ENCODE assay signal across 1 cellular context in the genomic region with DNA sequence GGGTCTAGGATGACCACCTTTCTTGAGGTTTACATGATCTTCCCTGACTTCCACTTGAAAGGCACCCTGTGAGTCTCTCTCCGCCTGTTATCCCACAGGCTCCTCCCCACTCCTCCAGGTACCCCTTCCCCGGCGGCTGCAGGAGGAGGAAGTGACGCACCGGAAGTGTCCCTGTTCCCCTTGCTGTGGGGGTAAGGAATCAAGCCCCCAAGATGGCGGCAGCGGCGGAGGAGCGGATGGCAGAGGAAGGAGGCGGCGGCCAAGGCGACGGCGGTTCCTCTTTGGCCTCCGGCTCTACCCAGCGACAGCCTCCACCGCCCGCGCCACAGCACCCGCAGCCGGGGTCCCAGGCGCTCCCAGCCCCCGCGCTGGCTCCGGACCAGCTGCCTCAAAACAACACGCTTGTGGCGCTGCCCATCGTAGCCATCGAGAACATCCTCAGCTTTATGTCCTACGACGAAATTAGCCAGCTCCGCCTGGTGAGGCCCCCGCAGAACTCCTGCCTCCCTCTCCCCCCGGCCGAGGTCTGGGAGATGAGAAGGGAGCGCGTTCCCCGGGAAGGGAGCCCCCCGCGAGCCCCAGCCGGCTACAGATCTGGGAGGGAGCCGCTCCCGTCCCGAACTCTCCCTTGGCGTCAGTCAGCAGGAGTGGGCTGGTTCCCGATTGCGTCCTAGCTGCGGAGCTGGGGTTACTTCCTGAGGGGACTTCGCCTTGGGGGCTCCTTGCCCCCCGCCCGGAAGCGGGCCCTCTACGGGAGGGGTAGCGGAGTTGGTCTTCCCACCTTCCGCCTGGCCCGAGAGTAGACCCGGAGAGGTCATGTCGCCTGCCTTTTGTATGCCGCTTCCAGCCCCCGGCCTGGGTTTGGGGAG.
TF ChIP-seq lines count a peak whose summit lies in the region.

A gene with protein sequence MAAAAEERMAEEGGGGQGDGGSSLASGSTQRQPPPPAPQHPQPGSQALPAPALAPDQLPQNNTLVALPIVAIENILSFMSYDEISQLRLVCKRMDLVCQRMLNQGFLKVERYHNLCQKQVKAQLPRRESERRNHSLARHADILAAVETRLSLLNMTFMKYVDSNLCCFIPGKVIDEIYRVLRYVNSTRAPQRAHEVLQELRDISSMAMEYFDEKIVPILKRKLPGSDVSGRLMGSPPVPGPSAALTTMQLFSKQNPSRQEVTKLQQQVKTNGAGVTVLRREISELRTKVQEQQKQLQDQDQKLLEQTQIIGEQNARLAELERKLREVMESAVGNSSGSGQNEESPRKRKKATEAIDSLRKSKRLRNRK (plus strand): TSS at position 194 of the 869 bp plus-strand sequence. CDS start 19 bp downstream, at position 213.

TF ChIP-seq in HepG2, 621 proteins besides CTCF, POLR2A, EP300 and RAD21 (continued from another document and continues in another):
- TF ChIP-seq, protein P1, sequence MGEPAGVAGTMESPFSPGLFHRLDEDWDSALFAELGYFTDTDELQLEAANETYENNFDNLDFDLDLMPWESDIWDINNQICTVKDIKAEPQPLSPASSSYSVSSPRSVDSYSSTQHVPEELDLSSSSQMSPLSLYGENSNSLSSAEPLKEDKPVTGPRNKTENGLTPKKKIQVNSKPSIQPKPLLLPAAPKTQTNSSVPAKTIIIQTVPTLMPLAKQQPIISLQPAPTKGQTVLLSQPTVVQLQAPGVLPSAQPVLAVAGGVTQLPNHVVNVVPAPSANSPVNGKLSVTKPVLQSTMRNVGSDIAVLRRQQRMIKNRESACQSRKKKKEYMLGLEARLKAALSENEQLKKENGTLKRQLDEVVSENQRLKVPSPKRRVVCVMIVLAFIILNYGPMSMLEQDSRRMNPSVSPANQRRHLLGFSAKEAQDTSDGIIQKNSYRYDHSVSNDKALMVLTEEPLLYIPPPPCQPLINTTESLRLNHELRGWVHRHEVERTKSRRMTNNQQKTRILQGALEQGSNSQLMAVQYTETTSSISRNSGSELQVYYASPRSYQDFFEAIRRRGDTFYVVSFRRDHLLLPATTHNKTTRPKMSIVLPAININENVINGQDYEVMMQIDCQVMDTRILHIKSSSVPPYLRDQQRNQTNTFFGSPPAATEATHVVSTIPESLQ (CRISPR knock-in tag; conservative IDR thresholded peaks at IDR 0.05), result no peak
- TF ChIP-seq, protein P2, sequence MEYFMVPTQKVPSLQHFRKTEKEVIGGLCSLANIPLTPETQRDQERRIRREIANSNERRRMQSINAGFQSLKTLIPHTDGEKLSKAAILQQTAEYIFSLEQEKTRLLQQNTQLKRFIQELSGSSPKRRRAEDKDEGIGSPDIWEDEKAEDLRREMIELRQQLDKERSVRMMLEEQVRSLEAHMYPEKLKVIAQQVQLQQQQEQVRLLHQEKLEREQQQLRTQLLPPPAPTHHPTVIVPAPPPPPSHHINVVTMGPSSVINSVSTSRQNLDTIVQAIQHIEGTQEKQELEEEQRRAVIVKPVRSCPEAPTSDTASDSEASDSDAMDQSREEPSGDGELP (IDR thresholded peaks at IDR 0.05; ENCODE audit: borderline replicate concordance, low read depth), result no peak
- TF ChIP-seq, protein P3, sequence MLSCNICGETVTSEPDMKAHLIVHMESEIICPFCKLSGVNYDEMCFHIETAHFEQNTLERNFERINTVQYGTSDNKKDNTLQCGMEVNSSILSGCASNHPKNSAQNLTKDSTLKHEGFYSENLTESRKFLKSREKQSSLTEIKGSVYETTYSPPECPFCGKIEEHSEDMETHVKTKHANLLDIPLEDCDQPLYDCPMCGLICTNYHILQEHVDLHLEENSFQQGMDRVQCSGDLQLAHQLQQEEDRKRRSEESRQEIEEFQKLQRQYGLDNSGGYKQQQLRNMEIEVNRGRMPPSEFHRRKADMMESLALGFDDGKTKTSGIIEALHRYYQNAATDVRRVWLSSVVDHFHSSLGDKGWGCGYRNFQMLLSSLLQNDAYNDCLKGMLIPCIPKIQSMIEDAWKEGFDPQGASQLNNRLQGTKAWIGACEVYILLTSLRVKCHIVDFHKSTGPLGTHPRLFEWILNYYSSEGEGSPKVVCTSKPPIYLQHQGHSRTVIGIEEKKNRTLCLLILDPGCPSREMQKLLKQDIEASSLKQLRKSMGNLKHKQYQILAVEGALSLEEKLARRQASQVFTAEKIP (CRISPR knock-in tag; IDR thresholded peaks at IDR 0.05; ENCODE audit: borderline replicate concordance), result no peak
- no peak for TF ChIP-seq ZNF7 (CRISPR knock-in tag; IDR thresholded peaks at IDR 0.05)
- no peak for TF ChIP-seq GPN1 (CRISPR knock-in tag; IDR thresholded peaks at IDR 0.05; ENCODE audit: borderline replicate concordance)
- TF ChIP-seq KMT2B (CRISPR knock-in tag; IDR thresholded peaks at IDR 0.05), result peak; percentile 94
- TF ChIP-seq, protein P4, sequence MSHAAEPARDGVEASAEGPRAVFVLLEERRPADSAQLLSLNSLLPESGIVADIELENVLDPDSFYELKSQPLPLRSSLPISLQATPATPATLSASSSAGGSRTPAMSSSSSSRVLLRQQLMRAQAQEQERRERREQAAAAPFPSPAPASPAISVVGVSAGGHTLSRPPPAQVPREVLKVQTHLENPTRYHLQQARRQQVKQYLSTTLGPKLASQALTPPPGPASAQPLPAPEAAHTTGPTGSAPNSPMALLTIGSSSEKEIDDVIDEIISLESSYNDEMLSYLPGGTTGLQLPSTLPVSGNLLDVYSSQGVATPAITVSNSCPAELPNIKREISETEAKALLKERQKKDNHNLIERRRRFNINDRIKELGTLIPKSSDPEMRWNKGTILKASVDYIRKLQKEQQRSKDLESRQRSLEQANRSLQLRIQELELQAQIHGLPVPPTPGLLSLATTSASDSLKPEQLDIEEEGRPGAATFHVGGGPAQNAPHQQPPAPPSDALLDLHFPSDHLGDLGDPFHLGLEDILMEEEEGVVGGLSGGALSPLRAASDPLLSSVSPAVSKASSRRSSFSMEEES (CRISPR knock-in tag; IDR thresholded peaks at IDR 0.05), result peak; percentile 64
- peak; percentile 35; the same call in 1 of the 2 replicates for TF ChIP-seq NR2F2 (IDR thresholded peaks at IDR 0.05; ENCODE audit: borderline replicate concordance, low read depth)
- TF ChIP-seq, protein P5, sequence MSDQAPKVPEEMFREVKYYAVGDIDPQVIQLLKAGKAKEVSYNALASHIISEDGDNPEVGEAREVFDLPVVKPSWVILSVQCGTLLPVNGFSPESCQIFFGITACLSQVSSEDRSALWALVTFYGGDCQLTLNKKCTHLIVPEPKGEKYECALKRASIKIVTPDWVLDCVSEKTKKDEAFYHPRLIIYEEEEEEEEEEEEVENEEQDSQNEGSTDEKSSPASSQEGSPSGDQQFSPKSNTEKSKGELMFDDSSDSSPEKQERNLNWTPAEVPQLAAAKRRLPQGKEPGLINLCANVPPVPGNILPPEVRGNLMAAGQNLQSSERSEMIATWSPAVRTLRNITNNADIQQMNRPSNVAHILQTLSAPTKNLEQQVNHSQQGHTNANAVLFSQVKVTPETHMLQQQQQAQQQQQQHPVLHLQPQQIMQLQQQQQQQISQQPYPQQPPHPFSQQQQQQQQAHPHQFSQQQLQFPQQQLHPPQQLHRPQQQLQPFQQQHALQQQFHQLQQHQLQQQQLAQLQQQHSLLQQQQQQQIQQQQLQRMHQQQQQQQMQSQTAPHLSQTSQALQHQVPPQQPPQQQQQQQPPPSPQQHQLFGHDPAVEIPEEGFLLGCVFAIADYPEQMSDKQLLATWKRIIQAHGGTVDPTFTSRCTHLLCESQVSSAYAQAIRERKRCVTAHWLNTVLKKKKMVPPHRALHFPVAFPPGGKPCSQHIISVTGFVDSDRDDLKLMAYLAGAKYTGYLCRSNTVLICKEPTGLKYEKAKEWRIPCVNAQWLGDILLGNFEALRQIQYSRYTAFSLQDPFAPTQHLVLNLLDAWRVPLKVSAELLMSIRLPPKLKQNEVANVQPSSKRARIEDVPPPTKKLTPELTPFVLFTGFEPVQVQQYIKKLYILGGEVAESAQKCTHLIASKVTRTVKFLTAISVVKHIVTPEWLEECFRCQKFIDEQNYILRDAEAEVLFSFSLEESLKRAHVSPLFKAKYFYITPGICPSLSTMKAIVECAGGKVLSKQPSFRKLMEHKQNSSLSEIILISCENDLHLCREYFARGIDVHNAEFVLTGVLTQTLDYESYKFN (CRISPR knock-in tag; conservative IDR thresholded peaks at IDR 0.05), result no peak
- no peak for TF ChIP-seq ZFAT (CRISPR knock-in tag; conservative IDR thresholded peaks at IDR 0.05)
- TF ChIP-seq ZNF777 (CRISPR knock-in tag; IDR thresholded peaks at IDR 0.05), result no peak
- TF ChIP-seq ZSCAN29 (CRISPR knock-in tag; conservative IDR thresholded peaks at IDR 0.05), result peak; percentile 69; the same call in 1 of the 2 replicates
- no peak; the same call in 1 of the 2 replicates for TF ChIP-seq GFI1 (CRISPR knock-in tag; IDR thresholded peaks at IDR 0.05; ENCODE audit: borderline replicate concordance)
- TF ChIP-seq ZNF564 (CRISPR knock-in tag; IDR thresholded peaks at IDR 0.05), result no peak
- no peak for TF ChIP-seq TMF1 (CRISPR knock-in tag; IDR thresholded peaks at IDR 0.05; ENCODE audit: low read depth)
- no peak for TF ChIP-seq STAT5B (CRISPR knock-in tag; IDR thresholded peaks at IDR 0.05)
- peak; percentile 60 for TF ChIP-seq FOSL2 (CRISPR knock-in tag; IDR thresholded peaks at IDR 0.05)
- TF ChIP-seq TAF15 (IDR thresholded peaks at IDR 0.05; ENCODE audit: low read depth, low read length, poor library complexity, severe bottlenecking), result no peak
- peak; percentile 45; the same call in 1 of the 2 replicates for TF ChIP-seq SP2 (CRISPR knock-in tag; IDR thresholded peaks at IDR 0.05)
- TF ChIP-seq, protein P6, sequence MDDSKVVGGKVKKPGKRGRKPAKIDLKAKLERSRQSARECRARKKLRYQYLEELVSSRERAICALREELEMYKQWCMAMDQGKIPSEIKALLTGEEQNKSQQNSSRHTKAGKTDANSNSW (CRISPR knock-in tag; IDR thresholded peaks at IDR 0.05; ENCODE audit: borderline replicate concordance), result no peak
- 0 out of 2 replicates have a peak, but pooled peaks have one; percentile 40 for TF ChIP-seq HNRNPL (IDR thresholded peaks at IDR 0.05; ENCODE audit: low read depth, low read length)
- no peak for TF ChIP-seq SMAD9 (CRISPR knock-in tag; IDR thresholded peaks at IDR 0.05)
- no peak for TF ChIP-seq ARNTL (CRISPR knock-in tag; IDR thresholded peaks at IDR 0.05)
- TF ChIP-seq, protein P7, sequence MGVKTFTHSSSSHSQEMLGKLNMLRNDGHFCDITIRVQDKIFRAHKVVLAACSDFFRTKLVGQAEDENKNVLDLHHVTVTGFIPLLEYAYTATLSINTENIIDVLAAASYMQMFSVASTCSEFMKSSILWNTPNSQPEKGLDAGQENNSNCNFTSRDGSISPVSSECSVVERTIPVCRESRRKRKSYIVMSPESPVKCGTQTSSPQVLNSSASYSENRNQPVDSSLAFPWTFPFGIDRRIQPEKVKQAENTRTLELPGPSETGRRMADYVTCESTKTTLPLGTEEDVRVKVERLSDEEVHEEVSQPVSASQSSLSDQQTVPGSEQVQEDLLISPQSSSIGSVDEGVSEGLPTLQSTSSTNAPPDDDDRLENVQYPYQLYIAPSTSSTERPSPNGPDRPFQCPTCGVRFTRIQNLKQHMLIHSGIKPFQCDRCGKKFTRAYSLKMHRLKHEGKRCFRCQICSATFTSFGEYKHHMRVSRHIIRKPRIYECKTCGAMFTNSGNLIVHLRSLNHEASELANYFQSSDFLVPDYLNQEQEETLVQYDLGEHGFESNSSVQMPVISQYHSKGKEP (CRISPR knock-in tag; IDR thresholded peaks at IDR 0.05), result no peak
- TF ChIP-seq, protein P8, sequence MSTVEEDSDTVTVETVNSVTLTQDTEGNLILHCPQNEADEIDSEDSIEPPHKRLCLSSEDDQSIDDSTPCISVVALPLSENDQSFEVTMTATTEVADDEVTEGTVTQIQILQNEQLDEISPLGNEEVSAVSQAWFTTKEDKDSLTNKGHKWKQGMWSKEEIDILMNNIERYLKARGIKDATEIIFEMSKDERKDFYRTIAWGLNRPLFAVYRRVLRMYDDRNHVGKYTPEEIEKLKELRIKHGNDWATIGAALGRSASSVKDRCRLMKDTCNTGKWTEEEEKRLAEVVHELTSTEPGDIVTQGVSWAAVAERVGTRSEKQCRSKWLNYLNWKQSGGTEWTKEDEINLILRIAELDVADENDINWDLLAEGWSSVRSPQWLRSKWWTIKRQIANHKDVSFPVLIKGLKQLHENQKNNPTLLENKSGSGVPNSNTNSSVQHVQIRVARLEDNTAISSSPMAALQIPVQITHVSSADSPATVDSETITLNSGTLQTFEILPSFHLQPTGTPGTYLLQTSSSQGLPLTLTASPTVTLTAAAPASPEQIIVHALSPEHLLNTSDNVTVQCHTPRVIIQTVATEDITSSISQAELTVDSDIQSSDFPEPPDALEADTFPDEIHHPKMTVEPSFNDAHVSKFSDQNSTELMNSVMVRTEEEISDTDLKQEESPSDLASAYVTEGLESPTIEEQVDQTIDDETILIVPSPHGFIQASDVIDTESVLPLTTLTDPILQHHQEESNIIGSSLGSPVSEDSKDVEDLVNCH (CRISPR knock-in tag; IDR thresholded peaks at IDR 0.05), result no peak
- TF ChIP-seq PHF21A (CRISPR knock-in tag; IDR thresholded peaks at IDR 0.05), result no peak
- no peak for TF ChIP-seq ZNF780A (CRISPR knock-in tag; IDR thresholded peaks at IDR 0.05)
- TF ChIP-seq SMC3 (IDR thresholded peaks at IDR 0.05; ENCODE audit: low read length), result no peak
- TF ChIP-seq, protein P9, sequence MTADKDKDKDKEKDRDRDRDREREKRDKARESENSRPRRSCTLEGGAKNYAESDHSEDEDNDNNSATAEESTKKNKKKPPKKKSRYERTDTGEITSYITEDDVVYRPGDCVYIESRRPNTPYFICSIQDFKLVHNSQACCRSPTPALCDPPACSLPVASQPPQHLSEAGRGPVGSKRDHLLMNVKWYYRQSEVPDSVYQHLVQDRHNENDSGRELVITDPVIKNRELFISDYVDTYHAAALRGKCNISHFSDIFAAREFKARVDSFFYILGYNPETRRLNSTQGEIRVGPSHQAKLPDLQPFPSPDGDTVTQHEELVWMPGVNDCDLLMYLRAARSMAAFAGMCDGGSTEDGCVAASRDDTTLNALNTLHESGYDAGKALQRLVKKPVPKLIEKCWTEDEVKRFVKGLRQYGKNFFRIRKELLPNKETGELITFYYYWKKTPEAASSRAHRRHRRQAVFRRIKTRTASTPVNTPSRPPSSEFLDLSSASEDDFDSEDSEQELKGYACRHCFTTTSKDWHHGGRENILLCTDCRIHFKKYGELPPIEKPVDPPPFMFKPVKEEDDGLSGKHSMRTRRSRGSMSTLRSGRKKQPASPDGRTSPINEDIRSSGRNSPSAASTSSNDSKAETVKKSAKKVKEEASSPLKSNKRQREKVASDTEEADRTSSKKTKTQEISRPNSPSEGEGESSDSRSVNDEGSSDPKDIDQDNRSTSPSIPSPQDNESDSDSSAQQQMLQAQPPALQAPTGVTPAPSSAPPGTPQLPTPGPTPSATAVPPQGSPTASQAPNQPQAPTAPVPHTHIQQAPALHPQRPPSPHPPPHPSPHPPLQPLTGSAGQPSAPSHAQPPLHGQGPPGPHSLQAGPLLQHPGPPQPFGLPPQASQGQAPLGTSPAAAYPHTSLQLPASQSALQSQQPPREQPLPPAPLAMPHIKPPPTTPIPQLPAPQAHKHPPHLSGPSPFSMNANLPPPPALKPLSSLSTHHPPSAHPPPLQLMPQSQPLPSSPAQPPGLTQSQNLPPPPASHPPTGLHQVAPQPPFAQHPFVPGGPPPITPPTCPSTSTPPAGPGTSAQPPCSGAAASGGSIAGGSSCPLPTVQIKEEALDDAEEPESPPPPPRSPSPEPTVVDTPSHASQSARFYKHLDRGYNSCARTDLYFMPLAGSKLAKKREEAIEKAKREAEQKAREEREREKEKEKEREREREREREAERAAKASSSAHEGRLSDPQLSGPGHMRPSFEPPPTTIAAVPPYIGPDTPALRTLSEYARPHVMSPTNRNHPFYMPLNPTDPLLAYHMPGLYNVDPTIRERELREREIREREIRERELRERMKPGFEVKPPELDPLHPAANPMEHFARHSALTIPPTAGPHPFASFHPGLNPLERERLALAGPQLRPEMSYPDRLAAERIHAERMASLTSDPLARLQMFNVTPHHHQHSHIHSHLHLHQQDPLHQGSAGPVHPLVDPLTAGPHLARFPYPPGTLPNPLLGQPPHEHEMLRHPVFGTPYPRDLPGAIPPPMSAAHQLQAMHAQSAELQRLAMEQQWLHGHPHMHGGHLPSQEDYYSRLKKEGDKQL (CRISPR knock-in tag; IDR thresholded peaks at IDR 0.05; ENCODE audit: low read depth), result no peak
- TF ChIP-seq RNF2 (conservative IDR thresholded peaks at IDR 0.05; ENCODE audit: low read depth), result no peak
- no peak for TF ChIP-seq MXD4 (CRISPR knock-in tag; IDR thresholded peaks at IDR 0.05)
